16 cellular contexts compared by ENCODE assay signal in the genomic region with DNA sequence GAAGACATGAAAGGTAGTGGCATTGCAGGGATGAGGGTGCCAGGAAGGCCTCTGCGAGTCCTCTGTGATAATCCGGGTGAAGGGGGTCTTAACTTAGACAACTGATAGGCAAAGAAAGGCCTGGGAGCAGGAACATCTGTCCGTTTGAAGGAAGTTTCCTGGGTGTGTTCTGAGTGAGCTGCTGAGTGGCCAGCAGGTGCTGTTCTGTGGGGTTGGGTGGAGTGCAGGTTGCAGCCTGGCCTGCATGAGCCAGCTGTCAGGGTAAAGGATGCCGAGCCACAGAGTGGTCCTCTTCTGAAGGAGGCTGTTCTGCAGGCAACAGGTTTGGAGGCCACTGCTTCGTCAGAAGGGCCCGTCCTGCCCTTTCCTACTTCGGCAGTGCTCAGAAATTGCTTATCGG.
DNase-seq lines count a peak whose midpoint lies in the region; ATAC-seq and TF ChIP-seq lines count a peak whose summit lies in the region.
"Had no signal": no experiment of that assay in that cellular context is flagged by ENCODE, and none has a peak within 500 bp of the region (broad histone marks: within the 10 kb centered on the region; RNA-seq: fewer than 3 reads in every experiment).

No MANE protein-coding gene starts in this region.

- WGBS in heart left ventricle, 4 donors: 87 to 94% (median 91%) methylated on average over 7 to 8 of the region's 8 CpGs

- H3K9me3 Mint-ChIP-seq in activated T-cell treated with anti-CD3 and anti-CD28 coated beads, Interleukin-2, amount 50 U/mL, for 72 hours: no peaks in the 10 kb centered on the region
- H3K9me3 Mint-ChIP-seq in IgD-negative memory B cell: no peaks in the 10 kb centered on the region
- H3K9me3 Mint-ChIP-seq in activated T-helper 1 cell treated with anti-CD3 and anti-CD28 coated beads, Interleukin-12 subunit alpha, Interleukin-12 subunit beta, Interleukin-2, Interleukin-4 antibody, amounts not matched to agents 30 ng/mL and 10 ng/mL and 1 ng/mL, durations not matched to agents 14 hours and 24 hours and 36 hours: no peaks in the 10 kb centered on the region
- H3K9me3 Mint-ChIP-seq in stimulated activated memory B cell treated with anti-CD40 and anti-IgM and Interleukin-4, amounts not matched to agents 10 μg/mL and 1 μg/mL and 100 μg/mL, for 72 hours: no peaks in the 10 kb centered on the region
- H3K9me3 Mint-ChIP-seq: type B pancreatic cell had no signal

- H3K4me3 ChIP-seq in heart left ventricle (no peak overlapping the region), brain microvascular endothelial cell (ENCODE audit: low read depth, low read length) (no peak overlapping the region)
- H3K4me3 ChIP-seq: GM12878, K562, prostate gland, spleen had no signal

- DNase-seq in activated T-cell treated with anti-CD3 and anti-CD28 coated beads, Interleukin-2, amount 50 U/mL, for 72 hours: no peak
- DNase-seq in activated T-cell treated with anti-CD3 and anti-CD28 coated beads, Interleukin-2, amount 50 U/mL, for 1 hour: no peak
- no peak for DNase-seq in activated T-helper 1 cell treated with anti-CD3 and anti-CD28 coated beads, Interleukin-12 subunit alpha, Interleukin-12 subunit beta, Interleukin-2, Interleukin-4 antibody, amounts not matched to agents 30 ng/mL and 10 ng/mL and 1 ng/mL, durations not matched to agents 14 hours and 24 hours and 36 hours (ENCODE audit: low spot score)
- no peak for DNase-seq in heart left ventricle
- DNase-seq in brain microvascular endothelial cell: no peak
- DNase-seq: activated gamma-delta T cell; spleen; stimulated activated naive CD4-positive, alpha-beta T cell had no signal

- no peaks in the 10 kb centered on the region for H3K27me3 Mint-ChIP-seq in activated T-cell treated with anti-CD3 and anti-CD28 coated beads, Interleukin-2, amount 50 U/mL, for 72 hours (ENCODE audit: low read depth)
- no peaks in the 10 kb centered on the region for H3K27me3 Mint-ChIP-seq in IgD-negative memory B cell
- no peaks in the 10 kb centered on the region for H3K27me3 Mint-ChIP-seq in activated T-helper 1 cell treated with anti-CD3 and anti-CD28 coated beads, Interleukin-12 subunit alpha, Interleukin-12 subunit beta, Interleukin-2, Interleukin-4 antibody, amounts not matched to agents 30 ng/mL and 10 ng/mL and 1 ng/mL, durations not matched to agents 14 hours and 24 hours and 36 hours (ENCODE audit: insufficient read depth)
- no peaks in the 10 kb centered on the region for H3K27me3 Mint-ChIP-seq in stimulated activated memory B cell treated with anti-CD40 and anti-IgM and Interleukin-4, amounts not matched to agents 10 μg/mL and 1 μg/mL and 100 μg/mL, for 72 hours
- H3K27me3 Mint-ChIP-seq: type B pancreatic cell had no signal

- H3K36me3 Mint-ChIP-seq in activated T-cell treated with anti-CD3 and anti-CD28 coated beads, Interleukin-2, amount 50 U/mL, for 72 hours (ENCODE audit: insufficient read depth in 2 of 2): peaks cover 3 to 4% of the 10 kb centered on the region in 2 donors
- H3K36me3 Mint-ChIP-seq in IgD-negative memory B cell: peaks cover 9% of the 10 kb centered on the region
- H3K36me3 Mint-ChIP-seq in activated T-helper 1 cell treated with anti-CD3 and anti-CD28 coated beads, Interleukin-12 subunit alpha, Interleukin-12 subunit beta, Interleukin-2, Interleukin-4 antibody, amounts not matched to agents 30 ng/mL and 10 ng/mL and 1 ng/mL, durations not matched to agents 14 hours and 24 hours and 36 hours (ENCODE audit: low read depth): peaks cover 23% of the 10 kb centered on the region
- H3K36me3 Mint-ChIP-seq in stimulated activated memory B cell treated with anti-CD40 and anti-IgM and Interleukin-4, amounts not matched to agents 10 μg/mL and 1 μg/mL and 100 μg/mL, for 72 hours: peaks cover 14% of the 10 kb centered on the region
- H3K36me3 Mint-ChIP-seq: type B pancreatic cell had no signal

- peak overlapping the region; percentile 14 for H3K27ac Mint-ChIP-seq in activated T-cell treated with anti-CD3 and anti-CD28 coated beads, Interleukin-2, amount 50 U/mL, for 72 hours
- peak overlapping the region in 2 of 3 donors; percentile 56 to 93 for H3K27ac Mint-ChIP-seq in IgD-negative memory B cell
- H3K27ac Mint-ChIP-seq in activated T-helper 1 cell treated with anti-CD3 and anti-CD28 coated beads, Interleukin-12 subunit alpha, Interleukin-12 subunit beta, Interleukin-2, Interleukin-4 antibody, amounts not matched to agents 30 ng/mL and 10 ng/mL and 1 ng/mL, durations not matched to agents 14 hours and 24 hours and 36 hours: peak overlapping the region; percentile 45
- H3K27ac Mint-ChIP-seq in stimulated activated memory B cell treated with anti-CD40 and anti-IgM and Interleukin-4, amounts not matched to agents 10 μg/mL and 1 μg/mL and 100 μg/mL, for 72 hours: peak overlapping the region; percentile 49
- H3K27ac Mint-ChIP-seq: type B pancreatic cell had no signal

- peaks cover 47% of the 10 kb centered on the region for H3K4me1 Mint-ChIP-seq in activated T-cell treated with anti-CD3 and anti-CD28 coated beads, Interleukin-2, amount 50 U/mL, for 72 hours (ENCODE audit: low read depth)
- peaks cover 44 to 52% (median 47%) of the 10 kb centered on the region in 3 donors for H3K4me1 Mint-ChIP-seq in IgD-negative memory B cell
- peaks cover 61% of the 10 kb centered on the region for H3K4me1 Mint-ChIP-seq in activated T-helper 1 cell treated with anti-CD3 and anti-CD28 coated beads, Interleukin-12 subunit alpha, Interleukin-12 subunit beta, Interleukin-2, Interleukin-4 antibody, amounts not matched to agents 30 ng/mL and 10 ng/mL and 1 ng/mL, durations not matched to agents 14 hours and 24 hours and 36 hours (ENCODE audit: low read depth)
- peaks cover 65% of the 10 kb centered on the region for H3K4me1 Mint-ChIP-seq in stimulated activated memory B cell treated with anti-CD40 and anti-IgM and Interleukin-4, amounts not matched to agents 10 μg/mL and 1 μg/mL and 100 μg/mL, for 72 hours

- TF ChIP-seq CTCF in heart left ventricle (IDR thresholded peaks at IDR 0.05) (no peak), brain microvascular endothelial cell (IDR thresholded peaks at IDR 0.05; ENCODE audit: low read depth, low read length, missing control alignments) (no peak)

- TF ChIP-seq POLR2A in heart left ventricle (IDR thresholded peaks at IDR 0.05): no peak

- in situ Hi-C loops in brain microvascular endothelial cell (cut with HindIII; ENCODE audit: low pct_ligation_motif_present, low sequenced_read_pairs): no loop called here

- no peak for ATAC-seq in activated T-cell treated with anti-CD3 and anti-CD28 coated beads, Interleukin-2, amount 50 U/mL, for 72 hours (replicated peaks in 1 of 2)
- ATAC-seq in stimulated activated memory B cell treated with anti-CD40 and anti-IgM and Interleukin-4, amounts not matched to agents 10 μg/mL and 1 μg/mL and 100 μg/mL, for 72 hours: no peak
- no peak for ATAC-seq in heart left ventricle
- ATAC-seq: GM12878, K562, SK-N-SH treated with all-trans-retinoic acid at 6 μM for 48 hours had no signal

- no peak overlapping the region for H3K27ac ChIP-seq in heart left ventricle
- H3K27ac ChIP-seq in brain microvascular endothelial cell: no peak overlapping the region
- H3K27ac ChIP-seq: C4-2B, prostate gland, spleen had no signal

- no peaks in the 10 kb centered on the region for H3K9me3 ChIP-seq in heart left ventricle
- H3K9me3 ChIP-seq: prostate gland, spleen had no signal

- intact Hi-C loops in activated T-helper 1 cell treated with anti-CD3 and anti-CD28 coated beads, Interleukin-12 subunit alpha, Interleukin-12 subunit beta, Interleukin-2, Interleukin-4 antibody, amounts not matched to agents 30 ng/mL and 10 ng/mL and 1 ng/mL, durations not matched to agents 14 hours and 24 hours and 36 hours (cut with micrococcal nuclease): no loop called here
- intact Hi-C loops in heart left ventricle (cut with DNase I): no loop called here

- no peak overlapping the region for H3K4me3 Mint-ChIP-seq in activated T-cell treated with anti-CD3 and anti-CD28 coated beads, Interleukin-2, amount 50 U/mL, for 72 hours
- H3K4me3 Mint-ChIP-seq in IgD-negative memory B cell: no peak overlapping the region
- no peak overlapping the region for H3K4me3 Mint-ChIP-seq in activated T-helper 1 cell treated with anti-CD3 and anti-CD28 coated beads, Interleukin-12 subunit alpha, Interleukin-12 subunit beta, Interleukin-2, Interleukin-4 antibody, amounts not matched to agents 30 ng/mL and 10 ng/mL and 1 ng/mL, durations not matched to agents 14 hours and 24 hours and 36 hours
- no peak overlapping the region for H3K4me3 Mint-ChIP-seq in stimulated activated memory B cell treated with anti-CD40 and anti-IgM and Interleukin-4, amounts not matched to agents 10 μg/mL and 1 μg/mL and 100 μg/mL, for 72 hours
- H3K4me3 Mint-ChIP-seq: type B pancreatic cell had no signal

- H3K27me3 ChIP-seq in heart left ventricle (no peaks in the 10 kb centered on the region), brain microvascular endothelial cell (replicated peaks) (no peaks in the 10 kb centered on the region)
- H3K27me3 ChIP-seq: spleen had no signal

- H3K36me3 ChIP-seq in heart left ventricle (no peaks in the 10 kb centered on the region), brain microvascular endothelial cell (replicated peaks) (no peaks in the 10 kb centered on the region)
- H3K36me3 ChIP-seq: prostate gland, spleen had no signal

- H3K4me1 ChIP-seq in heart left ventricle: peaks cover 0 to 53% (median 0%) of the 10 kb centered on the region in 12 donors
- H3K4me1 ChIP-seq: prostate gland had no signal

Comparison
In these comparisons a context has a peak if more than half of its experiments do, and no peak if none do; other contexts are left out.
1. H3K27ac Mint-ChIP-seq: peak in every context shown above with its lines; median percentile 74 in IgD-negative memory B cell; 49 in stimulated activated memory B cell treated with anti-CD40 and anti-IgM and Interleukin-4, amounts not matched to agents 10 μg/mL and 1 μg/mL and 100 μg/mL, for 72 hours; 45 in activated T-helper 1 cell treated with anti-CD3 and anti-CD28 coated beads, Interleukin-12 subunit alpha, Interleukin-12 subunit beta, Interleukin-2, Interleukin-4 antibody, amounts not matched to agents 30 ng/mL and 10 ng/mL and 1 ng/mL, durations not matched to agents 14 hours and 24 hours and 36 hours; 14 in activated T-cell treated with anti-CD3 and anti-CD28 coated beads, Interleukin-2, amount 50 U/mL, for 72 hours.